In the genomic region with DNA sequence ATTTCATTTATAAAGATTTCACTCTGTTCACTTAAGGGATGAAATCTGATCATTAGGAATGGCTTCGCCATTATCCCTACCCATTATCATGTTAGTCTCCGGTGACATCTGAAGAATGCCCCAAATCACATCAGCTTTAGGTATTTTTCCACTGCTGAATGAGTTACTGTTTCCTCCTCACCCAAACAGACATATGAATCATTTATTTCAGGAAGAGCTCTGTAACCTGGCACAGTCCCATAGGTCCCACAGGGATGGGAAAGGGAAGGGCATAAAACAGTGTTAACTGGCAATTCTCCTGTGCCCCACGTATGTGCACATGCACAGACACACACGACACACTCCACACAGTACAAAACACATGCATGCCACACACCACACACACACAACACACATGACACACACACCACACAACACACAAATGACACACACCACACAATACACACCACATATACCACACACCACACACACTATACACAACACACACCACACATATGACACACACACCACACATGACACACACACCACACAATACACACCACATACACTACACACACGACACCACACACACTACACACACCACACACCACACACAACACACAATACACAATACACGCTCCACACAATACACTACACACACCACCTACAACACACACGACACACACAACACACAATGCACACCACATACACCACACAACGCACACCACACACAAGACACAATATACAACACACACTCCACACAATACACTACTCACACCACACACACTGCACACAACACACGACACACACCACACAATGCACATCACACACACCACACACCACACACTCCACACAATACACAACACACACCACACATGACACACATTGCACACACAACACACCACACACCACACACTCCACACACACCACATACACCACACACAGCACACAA, we compare ENCODE assay signal across 1 cellular context.
TF ChIP-seq lines count a peak whose summit lies in the region.

No MANE protein-coding gene starts in this region.

TF ChIP-seq in WTC11, 78 proteins besides CTCF, POLR2A, EP300 and RAD21 (continued from another document):
- TF ChIP-seq NR3C1 (CRISPR knock-in tag; conservative IDR thresholded peaks at IDR 0.05; ENCODE audit: low read depth) (no peak), ELF4 (CRISPR knock-in tag; IDR thresholded peaks at IDR 0.05; ENCODE audit: low read depth) (no peak), NFE2L1 (CRISPR knock-in tag; IDR thresholded peaks at IDR 0.05) (0 out of 2 replicates have a peak, but pooled peaks have one; percentile 43), ZNF416 (CRISPR knock-in tag; IDR thresholded peaks at IDR 0.05) (no peak)
